In the genomic region with DNA sequence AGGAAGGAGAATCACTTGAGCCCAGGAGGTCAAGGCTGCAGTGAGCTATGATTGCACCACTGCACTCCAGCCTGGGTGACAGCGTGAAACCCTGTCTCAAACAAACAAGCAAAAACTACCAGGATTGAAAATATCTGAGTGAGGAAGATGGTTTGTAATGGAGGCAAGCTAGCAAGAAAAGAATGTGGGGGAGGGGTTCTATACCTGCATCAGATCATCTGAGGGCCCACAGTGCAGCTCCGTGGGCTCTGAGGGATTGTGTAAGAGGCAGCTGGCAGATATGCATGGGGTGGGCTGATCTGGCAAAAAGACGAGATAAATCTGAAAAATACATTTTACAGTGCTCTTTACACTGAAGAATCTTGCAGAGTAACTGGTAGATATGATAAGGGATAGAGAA, we compare ENCODE assay signal across 1 cellular context.
TF ChIP-seq lines count a peak whose summit lies in the region.

No MANE protein-coding gene starts in this region.

TF ChIP-seq in GM23338, 12 proteins besides CTCF, POLR2A, EP300 and RAD21 (continued from another document):
- TF ChIP-seq POLR2AphosphoS5 (IDR thresholded peaks at IDR 0.05; ENCODE audit: low read depth) (no peak), NANOG (IDR thresholded peaks at IDR 0.05; ENCODE audit: borderline replicate concordance) (no peak), ZNF114 (CRISPR knock-in tag; IDR thresholded peaks at IDR 0.05) (no peak), JUNB (IDR thresholded peaks at IDR 0.05; ENCODE audit: unreplicated experiment) (no peak), EZH2 (IDR thresholded peaks at IDR 0.05; ENCODE audit: low read depth, unreplicated experiment) (no peak), EZH2phosphoT487 (IDR thresholded peaks at IDR 0.05; ENCODE audit: unreplicated experiment) (no peak), CREB1 (CRISPR knock-in tag; IDR thresholded peaks at IDR 0.05; ENCODE audit: low read depth) (no peak), REST (IDR thresholded peaks at IDR 0.05; ENCODE audit: unreplicated experiment) (no peak), ZNF331 (CRISPR knock-in tag; IDR thresholded peaks at IDR 0.05; ENCODE audit: low read depth) (no peak)
- TF ChIP-seq, protein P1, sequence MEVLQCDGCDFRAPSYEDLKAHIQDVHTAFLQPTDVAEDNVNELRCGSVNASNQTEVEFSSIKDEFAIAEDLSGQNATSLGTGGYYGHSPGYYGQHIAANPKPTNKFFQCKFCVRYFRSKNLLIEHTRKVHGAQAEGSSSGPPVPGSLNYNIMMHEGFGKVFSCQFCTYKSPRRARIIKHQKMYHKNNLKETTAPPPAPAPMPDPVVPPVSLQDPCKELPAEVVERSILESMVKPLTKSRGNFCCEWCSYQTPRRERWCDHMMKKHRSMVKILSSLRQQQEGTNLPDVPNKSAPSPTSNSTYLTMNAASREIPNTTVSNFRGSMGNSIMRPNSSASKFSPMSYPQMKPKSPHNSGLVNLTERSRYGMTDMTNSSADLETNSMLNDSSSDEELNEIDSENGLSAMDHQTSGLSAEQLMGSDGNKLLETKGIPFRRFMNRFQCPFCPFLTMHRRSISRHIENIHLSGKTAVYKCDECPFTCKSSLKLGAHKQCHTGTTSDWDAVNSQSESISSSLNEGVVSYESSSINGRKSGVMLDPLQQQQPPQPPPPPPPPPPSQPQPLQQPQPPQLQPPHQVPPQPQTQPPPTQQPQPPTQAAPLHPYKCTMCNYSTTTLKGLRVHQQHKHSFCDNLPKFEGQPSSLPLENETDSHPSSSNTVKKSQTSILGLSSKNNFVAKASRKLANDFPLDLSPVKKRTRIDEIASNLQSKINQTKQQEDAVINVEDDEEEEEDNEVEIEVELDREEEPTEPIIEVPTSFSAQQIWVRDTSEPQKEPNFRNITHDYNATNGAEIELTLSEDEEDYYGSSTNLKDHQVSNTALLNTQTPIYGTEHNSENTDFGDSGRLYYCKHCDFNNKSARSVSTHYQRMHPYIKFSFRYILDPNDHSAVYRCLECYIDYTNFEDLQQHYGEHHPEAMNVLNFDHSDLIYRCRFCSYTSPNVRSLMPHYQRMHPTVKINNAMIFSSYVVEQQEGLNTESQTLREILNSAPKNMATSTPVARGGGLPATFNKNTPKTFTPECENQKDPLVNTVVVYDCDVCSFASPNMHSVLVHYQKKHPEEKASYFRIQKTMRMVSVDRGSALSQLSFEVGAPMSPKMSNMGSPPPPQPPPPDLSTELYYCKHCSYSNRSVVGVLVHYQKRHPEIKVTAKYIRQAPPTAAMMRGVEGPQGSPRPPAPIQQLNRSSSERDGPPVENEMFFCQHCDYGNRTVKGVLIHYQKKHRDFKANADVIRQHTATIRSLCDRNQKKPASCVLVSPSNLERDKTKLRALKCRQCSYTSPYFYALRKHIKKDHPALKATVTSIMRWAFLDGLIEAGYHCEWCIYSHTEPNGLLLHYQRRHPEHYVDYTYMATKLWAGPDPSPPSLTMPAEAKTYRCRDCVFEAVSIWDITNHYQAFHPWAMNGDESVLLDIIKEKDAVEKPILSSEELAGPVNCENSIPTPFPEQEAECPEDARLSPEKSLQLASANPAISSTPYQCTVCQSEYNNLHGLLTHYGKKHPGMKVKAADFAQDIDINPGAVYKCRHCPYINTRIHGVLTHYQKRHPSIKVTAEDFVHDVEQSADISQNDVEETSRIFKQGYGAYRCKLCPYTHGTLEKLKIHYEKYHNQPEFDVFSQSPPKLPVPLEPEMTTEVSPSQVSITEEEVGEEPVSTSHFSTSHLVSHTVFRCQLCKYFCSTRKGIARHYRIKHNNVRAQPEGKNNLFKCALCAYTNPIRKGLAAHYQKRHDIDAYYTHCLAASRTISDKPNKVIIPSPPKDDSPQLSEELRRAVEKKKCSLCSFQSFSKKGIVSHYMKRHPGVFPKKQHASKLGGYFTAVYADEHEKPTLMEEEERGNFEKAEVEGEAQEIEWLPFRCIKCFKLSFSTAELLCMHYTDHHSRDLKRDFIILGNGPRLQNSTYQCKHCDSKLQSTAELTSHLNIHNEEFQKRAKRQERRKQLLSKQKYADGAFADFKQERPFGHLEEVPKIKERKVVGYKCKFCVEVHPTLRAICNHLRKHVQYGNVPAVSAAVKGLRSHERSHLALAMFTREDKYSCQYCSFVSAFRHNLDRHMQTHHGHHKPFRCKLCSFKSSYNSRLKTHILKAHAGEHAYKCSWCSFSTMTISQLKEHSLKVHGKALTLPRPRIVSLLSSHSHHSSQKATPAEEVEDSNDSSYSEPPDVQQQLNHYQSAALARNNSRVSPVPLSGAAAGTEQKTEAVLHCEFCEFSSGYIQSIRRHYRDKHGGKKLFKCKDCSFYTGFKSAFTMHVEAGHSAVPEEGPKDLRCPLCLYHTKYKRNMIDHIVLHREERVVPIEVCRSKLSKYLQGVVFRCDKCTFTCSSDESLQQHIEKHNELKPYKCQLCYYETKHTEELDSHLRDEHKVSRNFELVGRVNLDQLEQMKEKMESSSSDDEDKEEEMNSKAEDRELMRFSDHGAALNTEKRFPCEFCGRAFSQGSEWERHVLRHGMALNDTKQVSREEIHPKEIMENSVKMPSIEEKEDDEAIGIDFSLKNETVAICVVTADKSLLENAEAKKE (CRISPR knock-in tag; IDR thresholded peaks at IDR 0.05) = no peak
